ENCODE assay signal across 12 cellular contexts in genomic region chrX:108270280-108270679, GRCh38.
DNase-seq lines count a peak whose midpoint lies in the region; ATAC-seq and TF ChIP-seq lines count a peak whose summit lies in the region.
"Had no signal": no experiment of that assay in that cellular context is flagged by ENCODE, and none has a peak within 500 bp of the region (broad histone marks: within the 10 kb centered on the region; RNA-seq: fewer than 3 reads in every experiment).

No MANE protein-coding gene starts in this region.

- no peaks in the 10 kb centered on the region for H3K36me3 ChIP-seq in Loucy (ENCODE audit: insufficient read depth, low read length)
- H3K36me3 ChIP-seq in SJCRH30 = no peaks in the 10 kb centered on the region
- no peaks in the 10 kb centered on the region for H3K36me3 ChIP-seq in CD8-positive, alpha-beta T cell (ENCODE audit: insufficient read depth, low read length)

- no peak overlapping the region for H3K4me3 ChIP-seq in Loucy (ENCODE audit: low read length, poor library complexity, severe bottlenecking)
- no peak overlapping the region for H3K4me3 ChIP-seq in SJCRH30
- H3K4me3 ChIP-seq in CD8-positive, alpha-beta T cell (ENCODE audit: low read depth, low read length) = no peak overlapping the region

- H3K9me3 ChIP-seq in Loucy (ENCODE audit: insufficient read depth, low read depth, low read length) = no peaks in the 10 kb centered on the region
- no peaks in the 10 kb centered on the region for H3K9me3 ChIP-seq in SJCRH30 (replicated peaks)
- H3K9me3 ChIP-seq in CD8-positive, alpha-beta T cell (ENCODE audit: low read length) = no peaks in the 10 kb centered on the region
- H3K9me3 ChIP-seq: SK-N-SH had no signal

- peaks cover 3% of the 10 kb centered on the region for H3K27me3 Mint-ChIP-seq in CD8-positive, alpha-beta T cell (ENCODE audit: low read depth)
- H3K27me3 Mint-ChIP-seq: progenitor cell of endocrine pancreas had no signal

- CTCF ChIA-PET in CD8-positive, alpha-beta T cell (lab: Charles Lee) = no interaction called here

- H3K27me3 ChIP-seq in Loucy (ENCODE audit: insufficient read depth, low read length, poor library complexity, severe bottlenecking) (peaks cover 51% of the 10 kb centered on the region), SJCRH30 (no peaks in the 10 kb centered on the region)
- H3K27me3 ChIP-seq in CD8-positive, alpha-beta T cell (ENCODE audit: insufficient read depth, low read length) = no peaks in the 10 kb centered on the region

- H3K4me3 Mint-ChIP-seq in CD8-positive, alpha-beta T cell = no peak overlapping the region
- H3K4me3 Mint-ChIP-seq: immature natural killer cell had no signal

- H3K27ac ChIP-seq in SJCRH30 = no peak overlapping the region
- no peak overlapping the region for H3K27ac ChIP-seq in CD8-positive, alpha-beta T cell (ENCODE audit: low read depth, low read length)

- H3K4me1 Mint-ChIP-seq in CD8-positive, alpha-beta T cell (ENCODE audit: low read depth) = no peaks in the 10 kb centered on the region

- POLR2A ChIA-PET in CD8-positive, alpha-beta T cell (lab: Charles Lee) = no interaction called here

- DNase-seq in DMS153 treated with DMSO at 0.1 percent for 48 hours (lab: John Stamatoyannopoulos, UW; ENCODE audit: unreplicated experiment) (peak; percentile 5), SJCRH30 (peak; percentile 6 to 14), kidney glomerular epithelial cell (lab: John Stamatoyannopoulos, UW) (peak; percentile 14)
- DNase-seq in CD8-positive, alpha-beta T cell = no peak
- DNase-seq in activated CD4-positive, CD25-positive, alpha-beta regulatory T cell treated with anti-CD3 and anti-CD28 coated beads, Interleukin-2, amount 50 U/mL, for 72 hours = no peak
- DNase-seq: effector memory CD4-positive, alpha-beta T cell; immature natural killer cell; SK-N-SH had no signal

- no peaks in the 10 kb centered on the region for H3K79me2 ChIP-seq in Loucy (ENCODE audit: insufficient read depth, low read length)

- H3K9me2 ChIP-seq in Loucy (replicated peaks; ENCODE audit: low read depth, low read length) = no peaks in the 10 kb centered on the region
- H3K9me2 ChIP-seq: SK-N-SH had no signal

- peak overlapping the region; percentile 26 for H3K4me2 ChIP-seq in Loucy (ENCODE audit: low read depth, low read length, poor library complexity, severe bottlenecking)
- H3K4me2 ChIP-seq: SK-N-SH had no signal

- no peak for ATAC-seq in CD8-positive, alpha-beta T cell
- ATAC-seq in GM21737 (IDR thresholded peaks at IDR 0.05; ENCODE audit: unreplicated experiment) (no peak), GM18870 (IDR thresholded peaks at IDR 0.05; ENCODE audit: unreplicated experiment) (no peak)

- H3K9ac ChIP-seq in Loucy (ENCODE audit: low read depth, low read length, poor library complexity, severe bottlenecking) = no peak overlapping the region
- H3K9ac ChIP-seq: SK-N-SH had no signal

- no peak overlapping the region for H2AFZ ChIP-seq in Loucy (ENCODE audit: low read length)

- H4K20me1 ChIP-seq in Loucy (ENCODE audit: insufficient read depth, low read length, poor library complexity, severe bottlenecking) = no peaks in the 10 kb centered on the region

- H3K9me3 Mint-ChIP-seq in CD8-positive, alpha-beta T cell = no peaks in the 10 kb centered on the region
- H3K9me3 Mint-ChIP-seq: immature natural killer cell had no signal

- no peaks in the 10 kb centered on the region for H3F3A ChIP-seq in Loucy (ENCODE audit: low read depth)

- H3K27ac Mint-ChIP-seq in CD8-positive, alpha-beta T cell = no peak overlapping the region
- H3K27ac Mint-ChIP-seq: immature natural killer cell, progenitor cell of endocrine pancreas had no signal

- H3K4me1 ChIP-seq in Loucy (ENCODE audit: insufficient read depth, low read length, poor library complexity, severe bottlenecking) (peaks cover 9% of the 10 kb centered on the region), SJCRH30 (peaks cover 8% of the 10 kb centered on the region)
- H3K4me1 ChIP-seq in CD8-positive, alpha-beta T cell (ENCODE audit: insufficient read depth, low read length) = no peaks in the 10 kb centered on the region

- TF ChIP-seq CTCF in Loucy (conservative IDR thresholded peaks at IDR 0.05; ENCODE audit: low read length) = no peak
- no peak for TF ChIP-seq CTCF in CD8-positive, alpha-beta T cell (IDR thresholded peaks at IDR 0.05)

- intact Hi-C loops in CD8-positive, alpha-beta T cell (cut with DNase I, micrococcal nuclease) = no loop called here

- no peaks in the 10 kb centered on the region for H3K36me3 Mint-ChIP-seq in CD8-positive, alpha-beta T cell
- H3K36me3 Mint-ChIP-seq: immature natural killer cell had no signal

Comparison
In these comparisons a context has a peak if more than half of its experiments do, and no peak if none do; other contexts are left out.
1. DNase-seq: peak in DMS153 treated with DMSO at 0.1 percent for 48 hours (single experiment), SJCRH30 (2 of 2) and kidney glomerular epithelial cell (single experiment); none in CD8-positive, alpha-beta T cell (0 of 7) and activated CD4-positive, CD25-positive, alpha-beta regulatory T cell treated with anti-CD3 and anti-CD28 coated beads, Interleukin-2, amount 50 U/mL, for 72 hours (single experiment).